ENCODE assay signal across 1 cellular context in genomic region chr1:7886346-7886745, GRCh38.
TF ChIP-seq lines count a peak whose summit lies in the region.

No MANE protein-coding gene starts in this region.

TF ChIP-seq in GM23338, 12 proteins besides CTCF, POLR2A, EP300 and RAD21:
- TF ChIP-seq, protein P1, sequence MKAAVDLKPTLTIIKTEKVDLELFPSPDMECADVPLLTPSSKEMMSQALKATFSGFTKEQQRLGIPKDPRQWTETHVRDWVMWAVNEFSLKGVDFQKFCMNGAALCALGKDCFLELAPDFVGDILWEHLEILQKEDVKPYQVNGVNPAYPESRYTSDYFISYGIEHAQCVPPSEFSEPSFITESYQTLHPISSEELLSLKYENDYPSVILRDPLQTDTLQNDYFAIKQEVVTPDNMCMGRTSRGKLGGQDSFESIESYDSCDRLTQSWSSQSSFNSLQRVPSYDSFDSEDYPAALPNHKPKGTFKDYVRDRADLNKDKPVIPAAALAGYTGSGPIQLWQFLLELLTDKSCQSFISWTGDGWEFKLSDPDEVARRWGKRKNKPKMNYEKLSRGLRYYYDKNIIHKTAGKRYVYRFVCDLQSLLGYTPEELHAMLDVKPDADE (IDR thresholded peaks at IDR 0.05): no peak
- TF ChIP-seq STAT1 (IDR thresholded peaks at IDR 0.05; ENCODE audit: unreplicated experiment): no peak
- no peak for TF ChIP-seq ZNF114 (CRISPR knock-in tag; IDR thresholded peaks at IDR 0.05)
- TF ChIP-seq, protein P2, sequence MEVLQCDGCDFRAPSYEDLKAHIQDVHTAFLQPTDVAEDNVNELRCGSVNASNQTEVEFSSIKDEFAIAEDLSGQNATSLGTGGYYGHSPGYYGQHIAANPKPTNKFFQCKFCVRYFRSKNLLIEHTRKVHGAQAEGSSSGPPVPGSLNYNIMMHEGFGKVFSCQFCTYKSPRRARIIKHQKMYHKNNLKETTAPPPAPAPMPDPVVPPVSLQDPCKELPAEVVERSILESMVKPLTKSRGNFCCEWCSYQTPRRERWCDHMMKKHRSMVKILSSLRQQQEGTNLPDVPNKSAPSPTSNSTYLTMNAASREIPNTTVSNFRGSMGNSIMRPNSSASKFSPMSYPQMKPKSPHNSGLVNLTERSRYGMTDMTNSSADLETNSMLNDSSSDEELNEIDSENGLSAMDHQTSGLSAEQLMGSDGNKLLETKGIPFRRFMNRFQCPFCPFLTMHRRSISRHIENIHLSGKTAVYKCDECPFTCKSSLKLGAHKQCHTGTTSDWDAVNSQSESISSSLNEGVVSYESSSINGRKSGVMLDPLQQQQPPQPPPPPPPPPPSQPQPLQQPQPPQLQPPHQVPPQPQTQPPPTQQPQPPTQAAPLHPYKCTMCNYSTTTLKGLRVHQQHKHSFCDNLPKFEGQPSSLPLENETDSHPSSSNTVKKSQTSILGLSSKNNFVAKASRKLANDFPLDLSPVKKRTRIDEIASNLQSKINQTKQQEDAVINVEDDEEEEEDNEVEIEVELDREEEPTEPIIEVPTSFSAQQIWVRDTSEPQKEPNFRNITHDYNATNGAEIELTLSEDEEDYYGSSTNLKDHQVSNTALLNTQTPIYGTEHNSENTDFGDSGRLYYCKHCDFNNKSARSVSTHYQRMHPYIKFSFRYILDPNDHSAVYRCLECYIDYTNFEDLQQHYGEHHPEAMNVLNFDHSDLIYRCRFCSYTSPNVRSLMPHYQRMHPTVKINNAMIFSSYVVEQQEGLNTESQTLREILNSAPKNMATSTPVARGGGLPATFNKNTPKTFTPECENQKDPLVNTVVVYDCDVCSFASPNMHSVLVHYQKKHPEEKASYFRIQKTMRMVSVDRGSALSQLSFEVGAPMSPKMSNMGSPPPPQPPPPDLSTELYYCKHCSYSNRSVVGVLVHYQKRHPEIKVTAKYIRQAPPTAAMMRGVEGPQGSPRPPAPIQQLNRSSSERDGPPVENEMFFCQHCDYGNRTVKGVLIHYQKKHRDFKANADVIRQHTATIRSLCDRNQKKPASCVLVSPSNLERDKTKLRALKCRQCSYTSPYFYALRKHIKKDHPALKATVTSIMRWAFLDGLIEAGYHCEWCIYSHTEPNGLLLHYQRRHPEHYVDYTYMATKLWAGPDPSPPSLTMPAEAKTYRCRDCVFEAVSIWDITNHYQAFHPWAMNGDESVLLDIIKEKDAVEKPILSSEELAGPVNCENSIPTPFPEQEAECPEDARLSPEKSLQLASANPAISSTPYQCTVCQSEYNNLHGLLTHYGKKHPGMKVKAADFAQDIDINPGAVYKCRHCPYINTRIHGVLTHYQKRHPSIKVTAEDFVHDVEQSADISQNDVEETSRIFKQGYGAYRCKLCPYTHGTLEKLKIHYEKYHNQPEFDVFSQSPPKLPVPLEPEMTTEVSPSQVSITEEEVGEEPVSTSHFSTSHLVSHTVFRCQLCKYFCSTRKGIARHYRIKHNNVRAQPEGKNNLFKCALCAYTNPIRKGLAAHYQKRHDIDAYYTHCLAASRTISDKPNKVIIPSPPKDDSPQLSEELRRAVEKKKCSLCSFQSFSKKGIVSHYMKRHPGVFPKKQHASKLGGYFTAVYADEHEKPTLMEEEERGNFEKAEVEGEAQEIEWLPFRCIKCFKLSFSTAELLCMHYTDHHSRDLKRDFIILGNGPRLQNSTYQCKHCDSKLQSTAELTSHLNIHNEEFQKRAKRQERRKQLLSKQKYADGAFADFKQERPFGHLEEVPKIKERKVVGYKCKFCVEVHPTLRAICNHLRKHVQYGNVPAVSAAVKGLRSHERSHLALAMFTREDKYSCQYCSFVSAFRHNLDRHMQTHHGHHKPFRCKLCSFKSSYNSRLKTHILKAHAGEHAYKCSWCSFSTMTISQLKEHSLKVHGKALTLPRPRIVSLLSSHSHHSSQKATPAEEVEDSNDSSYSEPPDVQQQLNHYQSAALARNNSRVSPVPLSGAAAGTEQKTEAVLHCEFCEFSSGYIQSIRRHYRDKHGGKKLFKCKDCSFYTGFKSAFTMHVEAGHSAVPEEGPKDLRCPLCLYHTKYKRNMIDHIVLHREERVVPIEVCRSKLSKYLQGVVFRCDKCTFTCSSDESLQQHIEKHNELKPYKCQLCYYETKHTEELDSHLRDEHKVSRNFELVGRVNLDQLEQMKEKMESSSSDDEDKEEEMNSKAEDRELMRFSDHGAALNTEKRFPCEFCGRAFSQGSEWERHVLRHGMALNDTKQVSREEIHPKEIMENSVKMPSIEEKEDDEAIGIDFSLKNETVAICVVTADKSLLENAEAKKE (CRISPR knock-in tag; IDR thresholded peaks at IDR 0.05): no peak
- TF ChIP-seq JUNB (IDR thresholded peaks at IDR 0.05; ENCODE audit: unreplicated experiment): no peak
- TF ChIP-seq NANOG (IDR thresholded peaks at IDR 0.05; ENCODE audit: borderline replicate concordance): no peak
- TF ChIP-seq ZNF331 (CRISPR knock-in tag; IDR thresholded peaks at IDR 0.05; ENCODE audit: low read depth): no peak
- TF ChIP-seq CREB1 (CRISPR knock-in tag; IDR thresholded peaks at IDR 0.05; ENCODE audit: low read depth): no peak
- TF ChIP-seq EZH2 (IDR thresholded peaks at IDR 0.05; ENCODE audit: low read depth, unreplicated experiment): no peak
- no peak for TF ChIP-seq EZH2phosphoT487 (IDR thresholded peaks at IDR 0.05; ENCODE audit: unreplicated experiment)
- TF ChIP-seq, protein P3, sequence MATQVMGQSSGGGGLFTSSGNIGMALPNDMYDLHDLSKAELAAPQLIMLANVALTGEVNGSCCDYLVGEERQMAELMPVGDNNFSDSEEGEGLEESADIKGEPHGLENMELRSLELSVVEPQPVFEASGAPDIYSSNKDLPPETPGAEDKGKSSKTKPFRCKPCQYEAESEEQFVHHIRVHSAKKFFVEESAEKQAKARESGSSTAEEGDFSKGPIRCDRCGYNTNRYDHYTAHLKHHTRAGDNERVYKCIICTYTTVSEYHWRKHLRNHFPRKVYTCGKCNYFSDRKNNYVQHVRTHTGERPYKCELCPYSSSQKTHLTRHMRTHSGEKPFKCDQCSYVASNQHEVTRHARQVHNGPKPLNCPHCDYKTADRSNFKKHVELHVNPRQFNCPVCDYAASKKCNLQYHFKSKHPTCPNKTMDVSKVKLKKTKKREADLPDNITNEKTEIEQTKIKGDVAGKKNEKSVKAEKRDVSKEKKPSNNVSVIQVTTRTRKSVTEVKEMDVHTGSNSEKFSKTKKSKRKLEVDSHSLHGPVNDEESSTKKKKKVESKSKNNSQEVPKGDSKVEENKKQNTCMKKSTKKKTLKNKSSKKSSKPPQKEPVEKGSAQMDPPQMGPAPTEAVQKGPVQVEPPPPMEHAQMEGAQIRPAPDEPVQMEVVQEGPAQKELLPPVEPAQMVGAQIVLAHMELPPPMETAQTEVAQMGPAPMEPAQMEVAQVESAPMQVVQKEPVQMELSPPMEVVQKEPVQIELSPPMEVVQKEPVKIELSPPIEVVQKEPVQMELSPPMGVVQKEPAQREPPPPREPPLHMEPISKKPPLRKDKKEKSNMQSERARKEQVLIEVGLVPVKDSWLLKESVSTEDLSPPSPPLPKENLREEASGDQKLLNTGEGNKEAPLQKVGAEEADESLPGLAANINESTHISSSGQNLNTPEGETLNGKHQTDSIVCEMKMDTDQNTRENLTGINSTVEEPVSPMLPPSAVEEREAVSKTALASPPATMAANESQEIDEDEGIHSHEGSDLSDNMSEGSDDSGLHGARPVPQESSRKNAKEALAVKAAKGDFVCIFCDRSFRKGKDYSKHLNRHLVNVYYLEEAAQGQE (IDR thresholded peaks at IDR 0.05; ENCODE audit: unreplicated experiment): no peak
- no peak for TF ChIP-seq POLR2AphosphoS5 (IDR thresholded peaks at IDR 0.05; ENCODE audit: low read depth)
